ENCODE assay signal across 1 cellular context in the genomic region with DNA sequence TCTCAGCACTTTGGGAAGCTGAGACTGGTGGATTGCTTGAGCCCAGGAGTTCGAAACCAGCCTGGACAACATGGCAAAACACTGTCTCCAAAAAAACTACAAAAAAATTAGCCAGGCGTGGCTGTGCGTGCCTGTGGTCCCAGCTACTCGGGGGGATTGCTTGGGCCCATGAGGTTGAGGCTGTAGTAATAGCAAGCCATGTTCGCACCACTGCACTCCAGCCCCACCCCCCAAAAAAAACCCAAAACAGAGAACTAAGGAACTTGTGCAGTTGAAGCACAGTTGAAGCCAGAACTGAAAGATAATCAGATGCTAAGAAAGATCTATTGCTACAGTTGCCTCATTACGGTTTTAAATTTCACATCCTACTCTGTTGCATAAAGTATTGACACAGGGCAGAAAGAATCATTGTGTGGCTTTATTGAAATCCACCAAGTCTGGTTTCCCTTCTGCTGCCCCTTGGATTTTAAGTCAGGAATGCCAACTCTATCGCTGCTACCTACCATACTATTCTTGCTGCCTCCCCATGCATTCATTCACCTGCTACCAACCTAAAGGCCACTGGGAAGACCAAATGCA.
TF ChIP-seq lines count a peak whose summit lies in the region.

No MANE protein-coding gene starts in this region.

TF ChIP-seq in HEK293, 187 proteins besides CTCF, POLR2A, EP300 and RAD21 (continued from another document):
- TF ChIP-seq ZNF302 (tag by site-specific recombination; IDR thresholded peaks at IDR 0.05; ENCODE audit: low read depth) (no peak), ZNF155 (tag by site-specific recombination; IDR thresholded peaks at IDR 0.05) (no peak), ZNF23 (tag by site-specific recombination; IDR thresholded peaks at IDR 0.05; ENCODE audit: borderline replicate concordance) (no peak), INSM2 (tag by site-specific recombination; IDR thresholded peaks at IDR 0.05) (no peak), SCRT2 (tag by site-specific recombination; IDR thresholded peaks at IDR 0.05) (0 out of 2 replicates have a peak, but pooled peaks have one; percentile 41), ZNF785 (tag by site-specific recombination; IDR thresholded peaks at IDR 0.05) (no peak), ZNF37A (tag by site-specific recombination; IDR thresholded peaks at IDR 0.05) (no peak), ZFHX2 (tag by site-specific recombination; conservative IDR thresholded peaks at IDR 0.05) (no peak), SETDB1 (IDR thresholded peaks at IDR 0.05; ENCODE audit: insufficient read length, low read length) (no peak), ZNF10 (tag by site-specific recombination; IDR thresholded peaks at IDR 0.05) (no peak)
- TF ChIP-seq, protein P1, sequence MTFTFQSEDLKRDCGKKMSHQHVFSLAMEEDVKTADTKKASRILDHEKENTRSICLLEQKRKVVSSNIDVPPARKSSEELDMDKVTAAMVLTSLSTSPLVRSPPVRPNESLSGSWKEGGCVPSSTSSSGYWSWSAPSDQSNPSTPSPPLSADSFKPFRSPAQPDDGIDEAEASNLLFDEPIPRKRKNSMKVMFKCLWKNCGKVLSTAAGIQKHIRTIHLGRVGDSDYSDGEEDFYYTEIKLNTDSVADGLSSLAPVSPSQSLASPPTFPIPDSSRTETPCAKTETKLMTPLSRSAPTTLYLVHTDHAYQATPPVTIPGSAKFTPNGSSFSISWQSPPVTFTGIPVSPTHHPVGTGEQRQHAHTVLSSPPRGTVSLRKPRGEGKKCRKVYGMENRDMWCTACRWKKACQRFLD (tag by site-specific recombination; IDR thresholded peaks at IDR 0.05): no peak
- TF ChIP-seq, protein P2, sequence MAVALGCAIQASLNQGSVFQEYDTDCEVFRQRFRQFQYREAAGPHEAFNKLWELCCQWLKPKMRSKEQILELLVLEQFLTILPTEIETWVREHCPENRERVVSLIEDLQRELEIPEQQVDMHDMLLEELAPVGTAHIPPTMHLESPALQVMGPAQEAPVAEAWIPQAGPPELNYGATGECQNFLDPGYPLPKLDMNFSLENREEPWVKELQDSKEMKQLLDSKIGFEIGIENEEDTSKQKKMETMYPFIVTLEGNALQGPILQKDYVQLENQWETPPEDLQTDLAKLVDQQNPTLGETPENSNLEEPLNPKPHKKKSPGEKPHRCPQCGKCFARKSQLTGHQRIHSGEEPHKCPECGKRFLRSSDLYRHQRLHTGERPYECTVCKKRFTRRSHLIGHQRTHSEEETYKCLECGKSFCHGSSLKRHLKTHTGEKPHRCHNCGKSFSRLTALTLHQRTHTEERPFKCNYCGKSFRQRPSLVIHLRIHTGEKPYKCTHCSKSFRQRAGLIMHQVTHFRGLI (tag by site-specific recombination; IDR thresholded peaks at IDR 0.05): no peak
- TF ChIP-seq, protein P3, sequence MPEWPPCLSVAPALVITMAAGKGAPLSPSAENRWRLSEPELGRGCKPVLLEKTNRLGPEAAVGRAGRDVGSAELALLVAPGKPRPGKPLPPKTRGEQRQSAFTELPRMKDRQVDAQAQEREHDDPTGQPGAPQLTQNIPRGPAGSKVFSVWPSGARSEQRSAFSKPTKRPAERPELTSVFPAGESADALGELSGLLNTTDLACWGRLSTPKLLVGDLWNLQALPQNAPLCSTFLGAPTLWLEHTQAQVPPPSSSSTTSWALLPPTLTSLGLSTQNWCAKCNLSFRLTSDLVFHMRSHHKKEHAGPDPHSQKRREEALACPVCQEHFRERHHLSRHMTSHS (tag by site-specific recombination; IDR thresholded peaks at IDR 0.05): no peak
- TF ChIP-seq, protein P4, sequence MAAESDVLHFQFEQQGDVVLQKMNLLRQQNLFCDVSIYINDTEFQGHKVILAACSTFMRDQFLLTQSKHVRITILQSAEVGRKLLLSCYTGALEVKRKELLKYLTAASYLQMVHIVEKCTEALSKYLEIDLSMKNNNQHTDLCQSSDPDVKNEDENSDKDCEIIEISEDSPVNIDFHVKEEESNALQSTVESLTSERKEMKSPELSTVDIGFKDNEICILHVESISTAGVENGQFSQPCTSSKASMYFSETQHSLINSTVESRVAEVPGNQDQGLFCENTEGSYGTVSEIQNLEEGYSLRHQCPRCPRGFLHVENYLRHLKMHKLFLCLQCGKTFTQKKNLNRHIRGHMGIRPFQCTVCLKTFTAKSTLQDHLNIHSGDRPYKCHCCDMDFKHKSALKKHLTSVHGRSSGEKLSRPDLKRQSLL (tag by site-specific recombination; IDR thresholded peaks at IDR 0.05): no peak
- TF ChIP-seq, protein P5, sequence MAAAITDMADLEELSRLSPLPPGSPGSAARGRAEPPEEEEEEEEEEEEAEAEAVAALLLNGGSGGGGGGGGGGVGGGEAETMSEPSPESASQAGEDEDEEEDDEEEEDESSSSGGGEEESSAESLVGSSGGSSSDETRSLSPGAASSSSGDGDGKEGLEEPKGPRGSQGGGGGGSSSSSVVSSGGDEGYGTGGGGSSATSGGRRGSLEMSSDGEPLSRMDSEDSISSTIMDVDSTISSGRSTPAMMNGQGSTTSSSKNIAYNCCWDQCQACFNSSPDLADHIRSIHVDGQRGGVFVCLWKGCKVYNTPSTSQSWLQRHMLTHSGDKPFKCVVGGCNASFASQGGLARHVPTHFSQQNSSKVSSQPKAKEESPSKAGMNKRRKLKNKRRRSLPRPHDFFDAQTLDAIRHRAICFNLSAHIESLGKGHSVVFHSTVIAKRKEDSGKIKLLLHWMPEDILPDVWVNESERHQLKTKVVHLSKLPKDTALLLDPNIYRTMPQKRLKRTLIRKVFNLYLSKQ (tag by site-specific recombination; IDR thresholded peaks at IDR 0.05; ENCODE audit: borderline replicate concordance): no peak
